Comparison of ENCODE assay signal across 8 cellular contexts in genomic region chr14:102319351-102320032, GRCh38. TPM values are rescaled to one million over a fixed set of nuclear protein-coding genes. Genes with fewer than 3 reads are reported as not detected.
DNase-seq lines count a peak whose midpoint lies in the region; ATAC-seq and FAIRE-seq lines count a peak whose summit lies in the region.

Gene ZNF839 (plus strand): TSS chr14:102319746. CDS start chr14:102319766, 20 bp downstream.

- H3K27me3 ChIP-seq in esophagus (ENCODE audit: control insufficient read depth in 1 of 2, insufficient read depth in 2 of 2, low read length in 2 of 2) (no peaks in the 10 kb centered on the region), muscle layer of colon (ENCODE audit: control insufficient read depth in 1 of 2, insufficient read depth in 2 of 2, low read length in 2 of 2) (no peaks in the 10 kb centered on the region)

- DNase-seq in DMS153 treated with DMSO at 0.1 percent for 48 hours (lab: John Stamatoyannopoulos, UW; ENCODE audit: unreplicated experiment) (peak; percentile 32), LHCN-M2 (ENCODE audit: low read depth) (peak; percentile 86), RCC 7860 (ENCODE audit: low spot score) (peak; percentile 80)
- DNase-seq in activated T-cell treated with anti-CD3 and anti-CD28 coated beads, Interleukin-2, amount 50 U/mL, for 4 hours: peak; percentile 93
- DNase-seq in stimulated activated CD8-positive, alpha-beta memory T cell treated with anti-CD3 and anti-CD28 coated beads, Interleukin-7, amount 100 ng/mL, for 1 hour (ENCODE audit: low read depth in 2 of 2): peak; percentile 82 to 90

- H3K36me3 ChIP-seq in esophagus (ENCODE audit: control insufficient read depth in 2 of 2, insufficient read depth in 2 of 2, low read length in 1 of 2): no peaks in the 10 kb centered on the region
- no peaks in the 10 kb centered on the region for H3K36me3 ChIP-seq in muscle layer of colon (ENCODE audit: insufficient read depth, low read length)

- H3K9me3 ChIP-seq in esophagus (ENCODE audit: control insufficient read depth in 2 of 2, insufficient read depth in 1 of 2, low read depth in 1 of 2, low read length in 1 of 2): no peaks in the 10 kb centered on the region
- H3K9me3 ChIP-seq in muscle layer of colon (ENCODE audit: low read length): no peaks in the 10 kb centered on the region

- no peaks in the 10 kb centered on the region for H3K27me3 Mint-ChIP-seq in activated T-cell treated with anti-CD3 and anti-CD28 coated beads, Interleukin-2, amount 50 U/mL, for 4 hours (ENCODE audit: low read depth)

- H3K36me3 Mint-ChIP-seq in activated T-cell treated with anti-CD3 and anti-CD28 coated beads, Interleukin-2, amount 50 U/mL, for 4 hours (ENCODE audit: insufficient read depth): no peaks in the 10 kb centered on the region

- H3K27ac ChIP-seq in esophagus (ENCODE audit: low read depth in 2 of 2, low read length in 1 of 2) (peak within 1 kb of the TSS; percentile 95 to 96), muscle layer of colon (ENCODE audit: low read depth, low read length) (peak within 1 kb of the TSS; percentile 87)

- FAIRE-seq in RCC 7860 (lab: Jason Lieb, UNC): no peak

- ATAC-seq in GM21737 (IDR thresholded peaks at IDR 0.05; ENCODE audit: unreplicated experiment): peak; percentile 48
- peak; percentile 77 to 80 for ATAC-seq in activated T-cell treated with anti-CD3 and anti-CD28 coated beads, Interleukin-2, amount 50 U/mL, for 4 hours

- H3K4me3 ChIP-seq in esophagus (ENCODE audit: low read depth in 1 of 2, low read length in 2 of 2): peak within 1 kb of the TSS; percentile 85 to 98
- peak within 1 kb of the TSS; percentile 73 to 80 for H3K4me3 ChIP-seq in muscle layer of colon (ENCODE audit: low read depth in 1 of 2, low read length in 2 of 2)

- H3K9me3 Mint-ChIP-seq in activated T-cell treated with anti-CD3 and anti-CD28 coated beads, Interleukin-2, amount 50 U/mL, for 4 hours: no peaks in the 10 kb centered on the region

- peak within 1 kb of the TSS; percentile 92 for H3K4me3 Mint-ChIP-seq in activated T-cell treated with anti-CD3 and anti-CD28 coated beads, Interleukin-2, amount 50 U/mL, for 4 hours

- H3K4me1 ChIP-seq in esophagus (ENCODE audit: control insufficient read depth in 2 of 2, insufficient read depth in 2 of 2, low read length in 1 of 2) (peaks cover 0 to 7% of the 10 kb centered on the region in 2 donors), muscle layer of colon (ENCODE audit: insufficient read depth, low read length) (peaks cover 13% of the 10 kb centered on the region)

- H3K9ac ChIP-seq in muscle layer of colon (ENCODE audit: low read length): peak within 1 kb of the TSS; percentile 94

- H3K4me1 Mint-ChIP-seq in activated T-cell treated with anti-CD3 and anti-CD28 coated beads, Interleukin-2, amount 50 U/mL, for 4 hours (ENCODE audit: low read depth): peaks cover 43% of the 10 kb centered on the region

- WGBS in esophagus, 2 donors: 0% methylated on average over 49 to 71 of the region's 71 CpGs

RNA-seq across cellular contexts. Expression of gene ZNF839, which starts in this region (rescaled TPM):
- 9.0 and 10.3 TPM in 2 replicates for total RNA-seq in LHCN-M2 (2014; rRNA removed)
- 4.4 TPM for polyA plus RNA-seq in LHCN-M2 (2012)
- total RNA-seq in activated T-cell treated with anti-CD3 and anti-CD28 coated beads, Interleukin-2, amount 50 U/mL, for 4 hours: 10 to 100 TPM; 14.9 to 16.6 (median 15.5) TPM
- 1 to 10 TPM; 5.5 to 10.0 TPM for polyA plus RNA-seq in esophagus

Comparison
In these comparisons a context has a peak if more than half of its experiments do, and no peak if none do; other contexts are left out.
1. Peak in every context shown above with its lines: DNase-seq, ATAC-seq, H3K4me3 ChIP-seq and H3K27ac ChIP-seq.
2. DNase-seq: peak in every context shown above with its lines; median percentile 93 in activated T-cell treated with anti-CD3 and anti-CD28 coated beads, Interleukin-2, amount 50 U/mL, for 4 hours; 86 in LHCN-M2; 86 in stimulated activated CD8-positive, alpha-beta memory T cell treated with anti-CD3 and anti-CD28 coated beads, Interleukin-7, amount 100 ng/mL, for 1 hour; 80 in RCC 7860; 32 in DMS153 treated with DMSO at 0.1 percent for 48 hours.